In genomic region chr4:27189683-27190082, GRCh38 we compare ENCODE assay signal across 25 cellular contexts.
"Had no signal": no experiment of that assay in that cellular context is flagged by ENCODE, and none has a peak within 500 bp of the region (broad histone marks: within the 10 kb centered on the region; RNA-seq: fewer than 3 reads in every experiment).

No MANE protein-coding gene starts in this region.

- ATAC-seq: esophagus mucosa; gastrocnemius medialis; heart right ventricle; left colon; left ventricle myocardium superior; lower lobe of right lung; naive thymus-derived CD8-positive, alpha-beta T cell; pancreas; right lobe of liver; stimulated activated naive CD8-positive, alpha-beta T cell treated with anti-CD3 and anti-CD28 coated beads, Interleukin-15, amount 100 ng/mL, for 72 hours had no signal

- DNase-seq: dorsolateral prefrontal cortex; effector CD4-positive, alpha-beta T cell; foreskin fibroblast; gastrocnemius medialis; heart right ventricle; hippocampal formation; immature natural killer cell; islet precursor cell; kidney glomerular epithelial cell; left colon; left ventricle myocardium superior; lower lobe of right lung; naive thymus-derived CD8-positive, alpha-beta T cell; nephron progenitor cell; pancreas; right lobe of liver; small intestine; stimulated activated CD4-positive, alpha-beta T cell treated with anti-CD3 and anti-CD28 coated beads, Interleukin-15, amount 100 ng/mL, for 24 hours; stimulated activated CD4-positive, alpha-beta T cell treated with anti-CD3 and anti-CD28 coated beads, Interleukin-4, amount 100 ng/mL, for 1 hour; stimulated activated CD8-positive, alpha-beta memory T cell treated with anti-CD3 and anti-CD28 coated beads, Interleukin-4, amount 100 ng/mL, for 48 hours; stimulated activated naive CD4-positive, alpha-beta T cell; stimulated activated naive CD8-positive, alpha-beta T cell treated with anti-CD3 and anti-CD28 coated beads, Interleukin-15, amount 100 ng/mL, for 72 hours; thyroid gland; trophoblast cell had no signal
